ENCODE assay signal across 2 cellular contexts in the genomic region with DNA sequence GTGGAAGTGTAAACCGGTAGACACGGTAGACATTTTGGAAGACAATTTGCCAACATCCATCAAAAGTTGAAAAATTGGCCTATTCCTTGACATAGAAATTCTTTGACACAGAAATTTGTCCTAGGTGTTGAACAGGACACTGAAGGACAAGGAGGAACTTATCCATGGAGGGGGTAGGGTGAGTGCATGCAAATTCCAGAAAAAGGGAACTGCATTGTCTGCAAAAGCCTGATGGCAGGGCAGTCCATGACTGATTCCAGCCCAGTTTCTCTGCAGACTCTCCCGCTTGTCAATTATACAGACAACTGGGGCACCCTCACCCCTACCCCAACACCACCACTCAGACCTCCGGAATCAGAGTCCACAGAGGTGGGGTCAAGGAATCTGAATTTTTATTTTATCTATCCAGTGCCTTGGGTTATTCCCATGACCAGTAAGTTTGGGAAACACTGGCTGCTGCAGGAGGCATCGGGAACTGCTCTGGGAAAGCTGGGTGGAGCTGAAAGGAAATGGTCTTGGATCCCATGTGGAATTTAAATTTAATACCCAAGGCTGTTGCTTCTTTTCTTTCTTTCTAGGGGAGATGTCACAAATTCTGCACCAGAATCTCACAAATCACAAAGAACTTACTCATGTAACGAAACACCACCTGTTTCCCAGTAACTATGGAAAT.
TF ChIP-seq lines count a peak whose summit lies in the region.

No MANE protein-coding gene starts in this region.

TF ChIP-seq in A549, 52 proteins besides CTCF, POLR2A, EP300 and RAD21:
- TF ChIP-seq MAX (IDR thresholded peaks at IDR 0.05) (no peak), EHMT2 (IDR thresholded peaks at IDR 0.05; ENCODE audit: low read depth) (no peak), BHLHE40 (IDR thresholded peaks at IDR 0.05; ENCODE audit: low read depth, low read length) (no peak), NFE2L2 (conservative IDR thresholded peaks at IDR 0.05; ENCODE audit: low read length) (no peak)

TF ChIP-seq in H1, 55 proteins besides CTCF, POLR2A, EP300 and RAD21:
- TF ChIP-seq FOSL1 (IDR thresholded peaks at IDR 0.05; ENCODE audit: insufficient read depth, low read depth, low read length) (no peak), JUN (IDR thresholded peaks at IDR 0.05; ENCODE audit: low read depth, low read length) (no peak), SIRT6 (IDR thresholded peaks at IDR 0.05; ENCODE audit: low read length) (no peak), SRF (IDR thresholded peaks at IDR 0.05; ENCODE audit: low read depth, low read length) (no peak), YY1 (IDR thresholded peaks at IDR 0.05; ENCODE audit: low read depth, low read length) (no peak), ASH2L (IDR thresholded peaks at IDR 0.05; ENCODE audit: low read length) (no peak), POU5F1 (IDR thresholded peaks at IDR 0.05; ENCODE audit: low read depth, low read length) (no peak), CTBP2 (IDR thresholded peaks at IDR 0.05; ENCODE audit: borderline replicate concordance, insufficient read depth, insufficient read length, low read length) (no peak), CBX8 (IDR thresholded peaks at IDR 0.05; ENCODE audit: borderline replicate concordance, low read depth, low read length) (no peak), SP1 (IDR thresholded peaks at IDR 0.05; ENCODE audit: low read depth, low read length) (no peak), MAFK (IDR thresholded peaks at IDR 0.05; ENCODE audit: low read depth, low read length) (no peak)
- TF ChIP-seq, protein P1, sequence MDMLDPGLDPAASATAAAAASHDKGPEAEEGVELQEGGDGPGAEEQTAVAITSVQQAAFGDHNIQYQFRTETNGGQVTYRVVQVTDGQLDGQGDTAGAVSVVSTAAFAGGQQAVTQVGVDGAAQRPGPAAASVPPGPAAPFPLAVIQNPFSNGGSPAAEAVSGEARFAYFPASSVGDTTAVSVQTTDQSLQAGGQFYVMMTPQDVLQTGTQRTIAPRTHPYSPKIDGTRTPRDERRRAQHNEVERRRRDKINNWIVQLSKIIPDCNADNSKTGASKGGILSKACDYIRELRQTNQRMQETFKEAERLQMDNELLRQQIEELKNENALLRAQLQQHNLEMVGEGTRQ (IDR thresholded peaks at IDR 0.05; ENCODE audit: low read length): no peak
- TF ChIP-seq, protein P2, sequence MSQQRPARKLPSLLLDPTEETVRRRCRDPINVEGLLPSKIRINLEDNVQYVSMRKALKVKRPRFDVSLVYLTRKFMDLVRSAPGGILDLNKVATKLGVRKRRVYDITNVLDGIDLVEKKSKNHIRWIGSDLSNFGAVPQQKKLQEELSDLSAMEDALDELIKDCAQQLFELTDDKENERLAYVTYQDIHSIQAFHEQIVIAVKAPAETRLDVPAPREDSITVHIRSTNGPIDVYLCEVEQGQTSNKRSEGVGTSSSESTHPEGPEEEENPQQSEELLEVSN (IDR thresholded peaks at IDR 0.05): no peak
